28 cellular contexts compared by ENCODE assay signal in the genomic region with DNA sequence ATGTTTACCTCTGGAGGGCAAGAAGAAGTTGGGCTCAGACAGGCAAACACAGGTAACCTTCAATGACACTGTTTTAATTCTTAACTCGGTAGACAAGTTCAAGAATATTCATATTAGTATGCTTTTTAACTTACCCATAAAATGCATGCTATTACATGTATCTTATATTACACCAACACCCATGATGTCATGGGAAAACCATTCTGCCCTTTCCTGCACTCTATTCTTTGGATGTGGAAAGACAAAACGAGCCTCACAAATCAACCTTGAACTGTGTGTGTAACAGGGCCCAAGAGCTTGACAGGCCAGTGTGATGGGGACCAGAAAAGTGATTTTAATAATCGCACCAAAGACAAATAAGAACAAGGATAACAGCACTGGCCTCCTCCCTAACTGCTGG. TPM values are rescaled to one million over a fixed set of nuclear protein-coding genes. Genes with fewer than 3 reads are reported as not detected.
"Had no signal": no experiment of that assay in that cellular context is flagged by ENCODE, and none has a peak within 500 bp of the region (broad histone marks: within the 10 kb centered on the region; RNA-seq: fewer than 3 reads in every experiment).

No MANE protein-coding gene starts in this region.

- H3K27ac ChIP-seq: esophagus squamous epithelium, gastrocnemius medialis, psoas muscle, skin epidermis, spleen, testis, tibial artery had no signal

- H3K27ac Mint-ChIP-seq: effector memory CD8-positive, alpha-beta T cell; mesothelial cell of epicardium; natural killer cell treated with Interleukin-12 subunit alpha and Interleukin-12 subunit beta and Interleukin-15 and Interleukin-18, amount 100 ng/mL, for 72 hours; stimulated activated memory B cell treated with anti-CD40 and anti-IgM and Interleukin-4, amounts not matched to agents 10 μg/mL and 1 μg/mL and 100 μg/mL, for 72 hours; type B pancreatic cell had no signal

- H3K27me3 Mint-ChIP-seq: effector memory CD8-positive, alpha-beta T cell; naive B cell; natural killer cell treated with Interleukin-12 subunit alpha and Interleukin-12 subunit beta and Interleukin-15 and Interleukin-18, amount 100 ng/mL, for 72 hours; stimulated activated memory B cell treated with anti-CD40 and anti-IgM and Interleukin-4, amounts not matched to agents 10 μg/mL and 1 μg/mL and 100 μg/mL, for 72 hours; type B pancreatic cell had no signal

- H3K4me3 Mint-ChIP-seq: effector memory CD8-positive, alpha-beta T cell; mesothelial cell of epicardium; natural killer cell treated with Interleukin-12 subunit alpha and Interleukin-12 subunit beta and Interleukin-15 and Interleukin-18, amount 100 ng/mL, for 72 hours; neural crest cell; stimulated activated memory B cell treated with anti-CD40 and anti-IgM and Interleukin-4, amounts not matched to agents 10 μg/mL and 1 μg/mL and 100 μg/mL, for 72 hours; type B pancreatic cell had no signal

- H3K4me3 ChIP-seq: esophagus squamous epithelium, gastrocnemius medialis, lung, mucosa of descending colon, psoas muscle, skin epidermis, spleen, testis, tibial artery had no signal

- H3K9me3 Mint-ChIP-seq: effector memory CD8-positive, alpha-beta T cell; naive B cell; natural killer cell treated with Interleukin-12 subunit alpha and Interleukin-12 subunit beta and Interleukin-15 and Interleukin-18, amount 100 ng/mL, for 72 hours; neural crest cell; stimulated activated memory B cell treated with anti-CD40 and anti-IgM and Interleukin-4, amounts not matched to agents 10 μg/mL and 1 μg/mL and 100 μg/mL, for 72 hours; type B pancreatic cell had no signal

- DNase-seq: cerebellar nuclear complex; cortex of kidney; effector memory CD8-positive, alpha-beta T cell; esophagus squamous epithelium; gastrocnemius medialis; head of caudate nucleus; kidney; mesenchymal stem cell; mucosa of descending colon; naive B cell; nucleus accumbens; psoas muscle; right cardiac atrium; spleen; stimulated activated CD4-positive, alpha-beta T cell treated with anti-CD3 and anti-CD28 coated beads, Interleukin-4, amount 100 ng/mL, for 4 hours; stimulated activated naive CD8-positive, alpha-beta T cell treated with anti-CD3 and anti-CD28 coated beads, Interleukin-15, Interleukin-2, amounts not matched to agents 100 U/mL and 50 U/mL, for 24 hours; substantia nigra; testis; tibial artery had no signal

- H3K4me1 Mint-ChIP-seq: naive B cell; stimulated activated memory B cell treated with anti-CD40 and anti-IgM and Interleukin-4, amounts not matched to agents 10 μg/mL and 1 μg/mL and 100 μg/mL, for 72 hours had no signal

RNA-seq across cellular contexts. Expression of gene RAP1GAP, which starts 22.6 kb away (rescaled TPM):
- total RNA-seq: dermis microvascular lymphatic vessel endothelial cell, glomerular endothelial cell had no signal
